ENCODE assay signal across 8 cellular contexts in genomic region chr10:22334414-22335203, GRCh38. TPM values are rescaled to one million over a fixed set of nuclear protein-coding genes. Genes with fewer than 3 reads are reported as not detected.
DNase-seq lines count a peak whose midpoint lies in the region; ATAC-seq, FAIRE-seq and TF ChIP-seq lines count a peak whose summit lies in the region.

No MANE protein-coding gene starts in this region.

- POLR2A ChIA-PET in CD4-positive, alpha-beta T cell (lab: Charles Lee), result no interaction called here
- POLR2A ChIA-PET in activated CD8-positive, alpha-beta T cell treated with anti-CD3 and anti-CD28 coated beads, Interleukin-2, amount 10 ng/mL, durations not matched to agents 7 days and 5 days (lab: Charles Lee), result interaction anchor here (1.1 kb wide), 1 partner anchor 15 kb away, joined by 3 read pairs; no protein-coding TSS in a partner anchor

- H3K4me1 ChIP-seq in ovary (ENCODE audit: insufficient read depth), result peaks cover 5% of the 10 kb centered on the region

- peak overlapping the region; percentile 96 for H3K27ac Mint-ChIP-seq in CD4-positive, alpha-beta T cell
- peak overlapping the region; percentile 74 for H3K27ac Mint-ChIP-seq in activated CD8-positive, alpha-beta T cell treated with anti-CD3 and anti-CD28 coated beads, Interleukin-2, amount 10 ng/mL, durations not matched to agents 7 days and 5 days
- no peak overlapping the region for H3K27ac Mint-ChIP-seq in glutamatergic neuron (ENCODE audit: unreplicated experiment)

- H3K36me3 ChIP-seq in ovary, result no peaks in the 10 kb centered on the region

- peak overlapping the region; percentile 93 for H3K4me3 Mint-ChIP-seq in CD4-positive, alpha-beta T cell
- peak overlapping the region; percentile 74 for H3K4me3 Mint-ChIP-seq in activated CD8-positive, alpha-beta T cell treated with anti-CD3 and anti-CD28 coated beads, Interleukin-2, amount 10 ng/mL, durations not matched to agents 7 days and 5 days
- peak overlapping the region; percentile 42 for H3K4me3 Mint-ChIP-seq in glutamatergic neuron (ENCODE audit: unreplicated experiment)

- DNase-seq in CD4-positive, alpha-beta T cell, result peak in 1 of 10 experiments; percentile 5
- no peak for DNase-seq in activated CD8-positive, alpha-beta T cell treated with anti-CD3 and anti-CD28 coated beads, Interleukin-2, amount 10 ng/mL, durations not matched to agents 7 days and 5 days
- peak; percentile 68 for DNase-seq in glutamatergic neuron
- peak in 3 of 5 donors; percentile 23 to 34 (median 25) for DNase-seq in ovary
- DNase-seq in NCI-H1092 (lab: John Stamatoyannopoulos, UW), result no peak
- DNase-seq in urothelium cell line (ENCODE audit: low spot score), result no peak
- no peak for DNase-seq in GM19240 (ENCODE audit: insufficient read length, low spot score)
- DNase-seq in activated CD8-positive, alpha-beta memory T cell treated with anti-CD3 and anti-CD28 coated beads, Interleukin-2, amount 50 U/mL, for 4 hours, result no peak

- TF ChIP-seq CTCF in CD4-positive, alpha-beta T cell (IDR thresholded peaks at IDR 0.05), result no peak
- TF ChIP-seq CTCF in glutamatergic neuron (IDR thresholded peaks at IDR 0.05; ENCODE audit: partially characterized antibody, unreplicated experiment) (no peak), ovary (IDR thresholded peaks at IDR 0.05) (no peak)

- H3K27me3 ChIP-seq in CD4-positive, alpha-beta T cell (ENCODE audit: control insufficient read depth, insufficient read depth, low read length), result peaks cover 60% of the 10 kb centered on the region
- H3K27me3 ChIP-seq in ovary, result peaks cover 12% of the 10 kb centered on the region

- TF ChIP-seq POLR2A in ovary (IDR thresholded peaks at IDR 0.05), result no peak

- peaks cover 22% of the 10 kb centered on the region for H3K36me3 Mint-ChIP-seq in CD4-positive, alpha-beta T cell (ENCODE audit: low read depth)
- H3K36me3 Mint-ChIP-seq in activated CD8-positive, alpha-beta T cell treated with anti-CD3 and anti-CD28 coated beads, Interleukin-2, amount 10 ng/mL, durations not matched to agents 7 days and 5 days (ENCODE audit: low read depth), result peaks cover 21% of the 10 kb centered on the region
- H3K36me3 Mint-ChIP-seq in glutamatergic neuron (ENCODE audit: unreplicated experiment), result peaks cover 4% of the 10 kb centered on the region

- no peak for TF ChIP-seq EP300 in ovary (IDR thresholded peaks at IDR 0.05)

- no peak for ATAC-seq in CD4-positive, alpha-beta T cell (ENCODE audit: poor library complexity)
- ATAC-seq in activated CD8-positive, alpha-beta T cell treated with anti-CD3 and anti-CD28 coated beads, Interleukin-2, amount 10 ng/mL, durations not matched to agents 7 days and 5 days, result peak; percentile 2

- CTCF ChIA-PET in CD4-positive, alpha-beta T cell (lab: Charles Lee), result no interaction called here
- CTCF ChIA-PET in activated CD8-positive, alpha-beta T cell treated with anti-CD3 and anti-CD28 coated beads, Interleukin-2, amount 10 ng/mL, durations not matched to agents 7 days and 5 days (lab: Charles Lee), result interaction anchor here (0.9 to 1.1 kb wide), 2 partner anchors 9 to 15 kb away, joined by 3 to 4 read pairs; no protein-coding TSS in a partner anchor

- 6 to 11% (median 7%) methylated on average over 69 to 75 of the region's 75 CpGs for WGBS in ovary, 3 donors

- peak overlapping the region; percentile 30 for H3K27ac ChIP-seq in CD4-positive, alpha-beta T cell (ENCODE audit: low read depth, low read length)
- no peak overlapping the region for H3K27ac ChIP-seq in ovary

- H3K9me3 ChIP-seq in CD4-positive, alpha-beta T cell (ENCODE audit: control insufficient read depth, low read length), result peaks cover 20% of the 10 kb centered on the region
- H3K9me3 ChIP-seq in ovary, result no peaks in the 10 kb centered on the region

- peaks cover 4% of the 10 kb centered on the region for H3K9me3 Mint-ChIP-seq in CD4-positive, alpha-beta T cell
- no peaks in the 10 kb centered on the region for H3K9me3 Mint-ChIP-seq in activated CD8-positive, alpha-beta T cell treated with anti-CD3 and anti-CD28 coated beads, Interleukin-2, amount 10 ng/mL, durations not matched to agents 7 days and 5 days (ENCODE audit: insufficient read depth)
- peaks cover 5% of the 10 kb centered on the region for H3K9me3 Mint-ChIP-seq in glutamatergic neuron (ENCODE audit: unreplicated experiment)

- intact Hi-C loops in CD4-positive, alpha-beta T cell (cut with DNase I, micrococcal nuclease), result loop anchor here in 1 of 2 experiments (1.0 to 5.0 kb wide), 2 partner anchors 10 to 77 kb away; no protein-coding TSS in a partner anchor
- intact Hi-C loops in ovary (cut with DNase I), result no loop called here

- H3K4me1 Mint-ChIP-seq in CD4-positive, alpha-beta T cell (ENCODE audit: low read depth), result peaks cover 41% of the 10 kb centered on the region
- H3K4me1 Mint-ChIP-seq in activated CD8-positive, alpha-beta T cell treated with anti-CD3 and anti-CD28 coated beads, Interleukin-2, amount 10 ng/mL, durations not matched to agents 7 days and 5 days (ENCODE audit: low read depth), result peaks cover 52% of the 10 kb centered on the region
- peaks cover 1% of the 10 kb centered on the region for H3K4me1 Mint-ChIP-seq in glutamatergic neuron (ENCODE audit: low read depth, unreplicated experiment)

- FAIRE-seq in urothelium cell line (lab: Jason Lieb, UNC), result no peak

- peak overlapping the region; percentile 30 for H3K4me3 ChIP-seq in ovary

- peaks cover 64% of the 10 kb centered on the region for H3K27me3 Mint-ChIP-seq in CD4-positive, alpha-beta T cell
- peaks cover 43% of the 10 kb centered on the region for H3K27me3 Mint-ChIP-seq in activated CD8-positive, alpha-beta T cell treated with anti-CD3 and anti-CD28 coated beads, Interleukin-2, amount 10 ng/mL, durations not matched to agents 7 days and 5 days (ENCODE audit: low read depth)
- peaks cover 19% of the 10 kb centered on the region for H3K27me3 Mint-ChIP-seq in glutamatergic neuron (ENCODE audit: unreplicated experiment)

RNA-seq across cellular contexts. Expression of gene SPAG6, which starts 10.7 kb away (rescaled TPM):
- total RNA-seq in CD4-positive, alpha-beta T cell, result not detected
- under 1 TPM; 0.70 to 0.90 TPM for total RNA-seq in activated CD8-positive, alpha-beta T cell treated with anti-CD3 and anti-CD28 coated beads, Interleukin-2, amount 10 ng/mL, durations not matched to agents 7 days and 5 days
- total RNA-seq in glutamatergic neuron (ENCODE audit: unreplicated experiment), result not detected
- 10 to 100 TPM in 1 of 7 donors, 1 to 10 TPM in 1, under 1 TPM in 3, not detected in 2; 0.50 to 22.1 (median 0.95) TPM for total RNA-seq in ovary
- under 1 TPM; 0.04 to 0.23 TPM for polyA plus RNA-seq in ovary

RNA-seq across cellular contexts. Expression of gene BMI1, which starts 13.7 kb away (rescaled TPM):
- 10 to 100 TPM; 65.4 to 69.3 TPM for total RNA-seq in CD4-positive, alpha-beta T cell
- total RNA-seq in activated CD8-positive, alpha-beta T cell treated with anti-CD3 and anti-CD28 coated beads, Interleukin-2, amount 10 ng/mL, durations not matched to agents 7 days and 5 days, result 10 to 100 TPM; 26.2 to 26.4 TPM
- total RNA-seq in glutamatergic neuron (ENCODE audit: unreplicated experiment) (23.3 TPM), ovary (10 to 100 TPM; 18.7 to 53.8 (median 39.6) TPM)
- 10 to 100 TPM; 25.3 to 63.3 TPM for polyA plus RNA-seq in ovary

RNA-seq across cellular contexts. Expression of gene COMMD3, which starts 18.4 kb away (rescaled TPM):
- 10 to 100 TPM; 43.2 to 51.0 TPM for total RNA-seq in CD4-positive, alpha-beta T cell
- total RNA-seq in activated CD8-positive, alpha-beta T cell treated with anti-CD3 and anti-CD28 coated beads, Interleukin-2, amount 10 ng/mL, durations not matched to agents 7 days and 5 days, result 10 to 100 TPM; 59.7 to 63.3 TPM
- total RNA-seq in glutamatergic neuron (ENCODE audit: unreplicated experiment), result 31.7 TPM
- 10 to 100 TPM; 18.8 to 42.3 (median 31.4) TPM for total RNA-seq in ovary
- polyA plus RNA-seq in ovary, result 10 to 100 TPM; 39.7 to 54.5 TPM

Comparison
In these comparisons a context has a peak if more than half of its experiments do, and no peak if none do; other contexts are left out.
1. DNase-seq: peak in glutamatergic neuron (single experiment) and ovary (3 of 5); none in activated CD8-positive, alpha-beta T cell treated with anti-CD3 and anti-CD28 coated beads, Interleukin-2, amount 10 ng/mL, durations not matched to agents 7 days and 5 days (single experiment), NCI-H1092 (single experiment), urothelium cell line (single experiment), GM19240 (single experiment) and activated CD8-positive, alpha-beta memory T cell treated with anti-CD3 and anti-CD28 coated beads, Interleukin-2, amount 50 U/mL, for 4 hours (single experiment).
2. H3K4me3 Mint-ChIP-seq: peak in every context shown above with its lines; median percentile 93 in CD4-positive, alpha-beta T cell; 74 in activated CD8-positive, alpha-beta T cell treated with anti-CD3 and anti-CD28 coated beads, Interleukin-2, amount 10 ng/mL, durations not matched to agents 7 days and 5 days; 42 in glutamatergic neuron.